In the genomic region with DNA sequence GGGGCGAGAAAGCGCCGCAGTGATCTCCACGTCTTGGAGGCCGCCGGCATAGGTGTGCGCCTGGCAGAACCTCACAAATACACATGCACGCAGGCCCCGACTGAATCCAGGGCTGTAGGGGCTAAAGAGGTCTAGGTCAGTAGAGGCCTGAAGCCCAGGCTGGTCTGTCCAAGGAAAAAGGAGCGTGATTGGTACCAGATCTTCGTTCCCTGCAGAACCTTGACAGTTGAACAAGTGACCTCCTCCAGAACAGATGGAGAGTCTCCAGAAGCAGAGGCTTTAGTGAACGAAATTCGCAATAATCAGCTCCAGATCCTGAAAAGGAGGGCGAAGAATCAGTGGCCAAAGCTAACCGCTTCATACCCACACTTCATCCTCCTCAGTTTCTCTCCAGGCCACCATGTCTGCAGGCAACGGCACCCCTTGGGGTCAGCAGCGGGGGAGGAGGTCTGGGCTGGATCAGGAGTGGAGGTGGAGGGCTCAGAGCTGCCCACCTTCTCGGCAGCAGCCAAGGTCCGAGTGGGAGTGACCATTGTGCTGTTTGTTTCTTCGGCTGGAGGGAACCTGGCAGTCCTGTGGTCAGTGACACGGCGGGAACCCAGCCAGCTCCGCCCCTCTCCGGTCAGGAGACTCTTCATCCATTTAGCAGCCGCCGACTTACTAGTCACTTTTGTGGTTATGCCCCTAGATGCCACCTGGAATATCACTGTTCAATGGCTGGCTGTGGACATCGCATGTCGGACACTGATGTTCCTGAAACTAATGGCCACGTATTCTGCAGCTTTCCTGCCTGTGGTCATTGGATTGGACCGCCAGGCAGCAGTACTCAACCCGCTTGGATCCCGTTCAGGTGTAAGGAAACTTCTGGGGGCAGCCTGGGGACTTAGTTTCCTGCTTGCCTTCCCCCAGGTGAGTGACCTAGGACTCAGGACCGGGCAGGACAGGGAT, we compare ENCODE assay signal across 8 cellular contexts. TPM values are rescaled to one million over a fixed set of nuclear protein-coding genes. Genes with fewer than 3 reads are reported as not detected.
DNase-seq lines count a peak whose midpoint lies in the region; ATAC-seq and TF ChIP-seq lines count a peak whose summit lies in the region.

No MANE protein-coding gene starts in this region.

- no peak for ATAC-seq in CD4-positive, alpha-beta T cell (ENCODE audit: poor library complexity)
- ATAC-seq in GM18909 (IDR thresholded peaks at IDR 0.05; ENCODE audit: poor library complexity, unreplicated experiment) = peak; percentile 17
- peak; percentile 43 for ATAC-seq in HG03558 (IDR thresholded peaks at IDR 0.05; ENCODE audit: extremely low read depth, unreplicated experiment)

- peak overlapping the region; percentile 92 for H3K27ac Mint-ChIP-seq in CD4-positive, alpha-beta T cell

- CTCF ChIA-PET in CD4-positive, alpha-beta T cell (lab: Charles Lee) = interaction anchor here (1.4 to 1.7 kb wide), 4 partner anchors 8 to 60 kb away, joined by 3 to 9 read pairs (median 4); partner anchors contain the start of genes PIAS3 and RBM8A

- DNase-seq in CD4-positive, alpha-beta T cell = no peak
- DNase-seq in SJCRH30 (peak; percentile 30 to 47), dermis microvascular lymphatic vessel endothelial cell (ENCODE audit: low read depth in 2 of 2) (peak; percentile 43 to 78), stromal cell of bone marrow (ENCODE audit: low read depth) (peak; percentile 30), NCI-H1694 (lab: John Stamatoyannopoulos, UW) (no peak)

- peak in 1 of 2 donors; percentile 31 for TF ChIP-seq RAD21 in liver (IDR thresholded peaks at IDR 0.05)

- 2% methylated on average over 33 of the region's 33 CpGs for WGBS in liver

- H3K36me3 ChIP-seq in SJCRH30 (peaks cover 6% of the 10 kb centered on the region), liver (ENCODE audit: control insufficient read depth in 4 of 4, insufficient read depth in 3 of 4, low read depth in 1 of 4, low read length in 3 of 4) (peaks cover 3 to 9% (median 4%) of the 10 kb centered on the region in 4 donors)

- POLR2A ChIA-PET in CD4-positive, alpha-beta T cell (lab: Charles Lee) = interaction anchor here (0.7 to 4.4 kb wide), 18 partner anchors 8 to 118 kb away, joined by 3 to 84 read pairs (median 7); partner anchors contain the start of genes ANKRD34A, LIX1L, NUDT17 and PIAS3

- H3K4me1 ChIP-seq in SJCRH30 (peaks cover 6% of the 10 kb centered on the region; the same call in 1 of the 2 replicates), liver (ENCODE audit: control insufficient read depth in 4 of 4, insufficient read depth in 4 of 4, low read length in 3 of 4) (peaks cover 8 to 25% (median 17%) of the 10 kb centered on the region in 4 donors)

- no peaks in the 10 kb centered on the region for H3K9me3 Mint-ChIP-seq in CD4-positive, alpha-beta T cell

- H3K36me3 Mint-ChIP-seq in CD4-positive, alpha-beta T cell (ENCODE audit: low read depth) = peaks cover 59% of the 10 kb centered on the region

- no peaks in the 10 kb centered on the region for H3K9me3 ChIP-seq in CD4-positive, alpha-beta T cell (ENCODE audit: control insufficient read depth, low read length)
- no peaks in the 10 kb centered on the region for H3K9me3 ChIP-seq in SJCRH30 (replicated peaks)
- no peaks in the 10 kb centered on the region for H3K9me3 ChIP-seq in liver (ENCODE audit: control insufficient read depth in 4 of 4, low read length in 3 of 4)

- no peaks in the 10 kb centered on the region for H3K27me3 ChIP-seq in CD4-positive, alpha-beta T cell (ENCODE audit: control insufficient read depth, insufficient read depth, low read length)
- H3K27me3 ChIP-seq in SJCRH30 = no peaks in the 10 kb centered on the region
- H3K27me3 ChIP-seq in liver (ENCODE audit: control insufficient read depth in 4 of 4, insufficient read depth in 4 of 4, low read length in 3 of 4) = no peaks in the 10 kb centered on the region

- no peak for TF ChIP-seq CTCF in CD4-positive, alpha-beta T cell (IDR thresholded peaks at IDR 0.05)
- TF ChIP-seq CTCF in liver (IDR thresholded peaks at IDR 0.05; ENCODE audit: low read depth, low read length, missing input control) = peak; percentile 6

- intact Hi-C loops in CD4-positive, alpha-beta T cell (cut with DNase I, micrococcal nuclease) = loop anchor here (1.0 to 5.0 kb wide), 6 partner anchors 8 to 88 kb away; partner anchors contain the start of genes LIX1L (in 2 of the 2), PIAS3 (in 2 of the 2), RBM8A (in 1 of the 2) and TXNIP (in 1 of the 2)

- peak overlapping the region; percentile 94 for H3K4me3 Mint-ChIP-seq in CD4-positive, alpha-beta T cell

- H3K27ac ChIP-seq in CD4-positive, alpha-beta T cell (ENCODE audit: low read depth, low read length) = peak overlapping the region; percentile 49
- H3K27ac ChIP-seq in SJCRH30 (peak overlapping the region; percentile 51), liver (ENCODE audit: low read depth in 1 of 2, low read length in 2 of 2) (peak overlapping the region; percentile 66 to 93)

- H3K9ac ChIP-seq in liver (ENCODE audit: low read depth in 1 of 2, low read length in 2 of 2) = peak overlapping the region; percentile 14 to 75

- no peaks in the 10 kb centered on the region for H3K27me3 Mint-ChIP-seq in CD4-positive, alpha-beta T cell

- H3K4me1 Mint-ChIP-seq in CD4-positive, alpha-beta T cell (ENCODE audit: low read depth) = peaks cover 47% of the 10 kb centered on the region

- H3K4me3 ChIP-seq in SJCRH30 (peak overlapping the region; percentile 85), liver (ENCODE audit: low read depth in 1 of 3, low read length in 3 of 3) (peak overlapping the region; percentile 74 to 96 (median 95))

TF ChIP-seq in liver, 16 proteins besides CTCF, POLR2A, EP300 and RAD21:
- TF ChIP-seq RXRA (IDR thresholded peaks at IDR 0.05) (peak in 1 of 2 donors; percentile 40), YY1 (IDR thresholded peaks at IDR 0.05) (peak; percentile 59), FOXA2 (IDR thresholded peaks at IDR 0.05) (no peak)

RNA-seq across cellular contexts. Expression of gene PEX11B, which starts 0.7 kb away (rescaled TPM):
- total RNA-seq in CD4-positive, alpha-beta T cell = 10 to 100 TPM; 11.6 to 13.2 TPM
- 19.5 and 21.2 TPM in 2 replicates for total RNA-seq in SJCRH30 (2014; rRNA removed; shearing (Covaris generic))
- 27.5 and 32.1 TPM in 2 replicates for total RNA-seq in dermis microvascular lymphatic vessel endothelial cell
- total RNA-seq in liver = 10 to 100 TPM; 13.4 to 18.2 TPM
- polyA plus RNA-seq in liver = 10 to 100 TPM; 14.0 to 21.0 TPM

RNA-seq across cellular contexts. Expression of gene RBM8A, which starts 8.0 kb away (rescaled TPM):
- 100 to 1,000 TPM; 126 to 134 TPM for total RNA-seq in CD4-positive, alpha-beta T cell
- total RNA-seq in SJCRH30 (2014; rRNA removed; shearing (Covaris generic)) = 232 and 246 TPM in 2 replicates
- total RNA-seq in dermis microvascular lymphatic vessel endothelial cell = 60.6 and 82.2 TPM in 2 replicates
- total RNA-seq in liver = 10 to 100 TPM; 48.8 to 62.5 TPM
- 10 to 100 TPM; 52.6 to 66.2 TPM for polyA plus RNA-seq in liver

RNA-seq across cellular contexts. Expression of gene ITGA10, which starts 9.4 kb away (rescaled TPM):
- total RNA-seq in CD4-positive, alpha-beta T cell = 1 to 10 TPM in 1 of 2 experiments, under 1 TPM in 1; 0.77 to 1.0 TPM
- 0.15 and 0.16 TPM in 2 replicates for total RNA-seq in SJCRH30 (2014; rRNA removed; shearing (Covaris generic))
- total RNA-seq in dermis microvascular lymphatic vessel endothelial cell (1.6 and 4.9 TPM in 2 replicates), liver (1 to 10 TPM in 1 of 2 donors, under 1 TPM in 1; 0.23 to 2.2 TPM)
- under 1 TPM; 0.20 to 0.61 TPM for polyA plus RNA-seq in liver

RNA-seq across cellular contexts. Expression of gene ANKRD35, which starts 33.6 kb away (rescaled TPM):
- total RNA-seq in CD4-positive, alpha-beta T cell = under 1 TPM in 1 of 2 experiments, not detected in 1; 0.11 TPM
- not detected in 2 replicates for total RNA-seq in SJCRH30 (2014; rRNA removed; shearing (Covaris generic))
- total RNA-seq in dermis microvascular lymphatic vessel endothelial cell (under 0.01 TPM in 2 replicates), liver (1 to 10 TPM in 1 of 2 donors, under 1 TPM in 1; 0.05 to 1.2 TPM)
- 1 to 10 TPM; 1.6 to 1.9 TPM for polyA plus RNA-seq in liver

RNA-seq across cellular contexts. Expression of gene LIX1L, which starts 38.6 kb away (rescaled TPM):
- total RNA-seq in CD4-positive, alpha-beta T cell = 10 to 100 TPM; 21.4 to 21.5 TPM
- 33.4 and 35.6 TPM in 2 replicates for total RNA-seq in SJCRH30 (2014; rRNA removed; shearing (Covaris generic))
- total RNA-seq in dermis microvascular lymphatic vessel endothelial cell (21.1 and 26.0 TPM in 2 replicates), liver (1 to 10 TPM; 6.5 to 8.6 TPM)
- polyA plus RNA-seq in liver = 1 to 10 TPM; 4.6 to 6.0 TPM

Comparison
In these comparisons a context has a peak if more than half of its experiments do, and no peak if none do; other contexts are left out.
1. DNase-seq: peak in SJCRH30 (2 of 2), dermis microvascular lymphatic vessel endothelial cell (2 of 2) and stromal cell of bone marrow (single experiment); none in CD4-positive, alpha-beta T cell (0 of 10) and NCI-H1694 (single experiment).
2. Peak in every context shown above with its lines, with median percentiles within 50 percentile points of each other: H3K27ac ChIP-seq.